1 cellular context compared by ENCODE assay signal in the genomic region with DNA sequence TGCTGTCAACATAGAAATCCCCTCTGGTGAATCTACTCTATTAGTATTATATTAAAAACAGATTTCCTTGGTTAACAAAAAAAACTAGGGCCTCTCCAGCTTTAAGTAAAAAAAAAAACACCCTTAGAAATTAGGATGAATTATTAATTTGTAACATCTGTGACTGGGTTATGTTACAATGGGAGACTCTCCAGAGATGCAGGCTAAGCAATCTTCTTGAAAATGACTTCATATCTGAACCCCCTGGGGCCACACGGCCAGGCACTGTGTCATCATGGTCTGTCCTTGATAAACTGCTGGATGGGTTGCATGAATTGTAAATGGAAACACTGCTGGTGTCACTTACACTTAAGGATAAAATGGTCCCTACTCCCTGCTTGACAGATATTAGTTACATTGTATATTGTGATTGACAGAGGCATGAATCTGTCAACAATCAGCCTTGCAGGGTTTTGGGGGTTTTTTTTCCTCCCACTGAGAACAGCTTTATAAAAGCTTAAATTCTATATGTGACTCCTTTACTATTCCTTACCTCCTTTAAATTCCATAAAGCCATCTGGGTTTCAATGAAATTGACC.
TF ChIP-seq lines count a peak whose summit lies in the region.

No MANE protein-coding gene starts in this region.

TF ChIP-seq in IMR-90, 13 proteins besides CTCF, POLR2A, EP300 and RAD21:
- no peak for TF ChIP-seq RFX5 (IDR thresholded peaks at IDR 0.05; ENCODE audit: low read depth, low read length)
- TF ChIP-seq FOS (IDR thresholded peaks at IDR 0.05; ENCODE audit: low read depth, low read length), result no peak
- TF ChIP-seq SMC3 (IDR thresholded peaks at IDR 0.05; ENCODE audit: low read depth, low read length), result no peak
- no peak for TF ChIP-seq MAZ (IDR thresholded peaks at IDR 0.05; ENCODE audit: borderline replicate concordance, low read depth, low read length)
- no peak for TF ChIP-seq MXI1 (IDR thresholded peaks at IDR 0.05; ENCODE audit: borderline replicate concordance, low read depth, low read length)
- TF ChIP-seq CEBPB (IDR thresholded peaks at IDR 0.05; ENCODE audit: low read depth, low read length), result no peak
- no peak for TF ChIP-seq MAFK (IDR thresholded peaks at IDR 0.05; ENCODE audit: low read depth, low read length)
- TF ChIP-seq, protein P1, sequence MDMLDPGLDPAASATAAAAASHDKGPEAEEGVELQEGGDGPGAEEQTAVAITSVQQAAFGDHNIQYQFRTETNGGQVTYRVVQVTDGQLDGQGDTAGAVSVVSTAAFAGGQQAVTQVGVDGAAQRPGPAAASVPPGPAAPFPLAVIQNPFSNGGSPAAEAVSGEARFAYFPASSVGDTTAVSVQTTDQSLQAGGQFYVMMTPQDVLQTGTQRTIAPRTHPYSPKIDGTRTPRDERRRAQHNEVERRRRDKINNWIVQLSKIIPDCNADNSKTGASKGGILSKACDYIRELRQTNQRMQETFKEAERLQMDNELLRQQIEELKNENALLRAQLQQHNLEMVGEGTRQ (IDR thresholded peaks at IDR 0.05; ENCODE audit: low read depth, low read length), result no peak
- no peak for TF ChIP-seq RCOR1 (IDR thresholded peaks at IDR 0.05; ENCODE audit: insufficient replicate concordance, low read length)
- no peak for TF ChIP-seq NFE2L2 (IDR thresholded peaks at IDR 0.05; ENCODE audit: low read depth, low read length)
